Comparison of ENCODE assay signal across 1 cellular context in the genomic region with DNA sequence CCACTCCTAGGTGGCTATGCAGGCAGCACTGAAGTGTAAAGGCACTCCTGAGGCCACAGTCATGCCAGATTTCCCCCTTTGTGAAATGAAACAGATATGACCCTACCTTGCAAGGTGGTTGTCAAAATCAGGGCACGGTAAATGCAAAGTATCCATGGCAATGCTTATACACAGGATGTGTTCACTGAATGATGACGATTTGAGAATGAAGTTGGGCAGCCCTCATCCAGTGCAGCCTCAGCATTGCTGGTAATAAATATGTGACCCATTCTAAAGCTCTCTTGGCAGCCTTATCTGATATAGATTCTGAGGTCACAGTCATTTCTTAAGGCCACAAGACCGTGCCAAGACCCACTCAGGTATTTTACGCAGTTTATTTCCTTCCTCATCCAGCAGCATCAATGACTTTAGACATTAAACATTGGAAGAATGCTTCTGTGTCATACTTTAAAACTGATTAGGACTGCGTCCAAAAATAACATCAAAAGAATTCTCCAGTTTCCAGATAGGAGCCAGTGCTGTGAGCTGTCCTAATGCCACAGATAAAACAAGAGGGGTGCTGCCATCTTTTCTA.
TF ChIP-seq lines count a peak whose summit lies in the region.

No MANE protein-coding gene starts in this region.

TF ChIP-seq in HEK293, 187 proteins besides CTCF, POLR2A, EP300 and RAD21 (continued from another document):
- TF ChIP-seq, protein P1, sequence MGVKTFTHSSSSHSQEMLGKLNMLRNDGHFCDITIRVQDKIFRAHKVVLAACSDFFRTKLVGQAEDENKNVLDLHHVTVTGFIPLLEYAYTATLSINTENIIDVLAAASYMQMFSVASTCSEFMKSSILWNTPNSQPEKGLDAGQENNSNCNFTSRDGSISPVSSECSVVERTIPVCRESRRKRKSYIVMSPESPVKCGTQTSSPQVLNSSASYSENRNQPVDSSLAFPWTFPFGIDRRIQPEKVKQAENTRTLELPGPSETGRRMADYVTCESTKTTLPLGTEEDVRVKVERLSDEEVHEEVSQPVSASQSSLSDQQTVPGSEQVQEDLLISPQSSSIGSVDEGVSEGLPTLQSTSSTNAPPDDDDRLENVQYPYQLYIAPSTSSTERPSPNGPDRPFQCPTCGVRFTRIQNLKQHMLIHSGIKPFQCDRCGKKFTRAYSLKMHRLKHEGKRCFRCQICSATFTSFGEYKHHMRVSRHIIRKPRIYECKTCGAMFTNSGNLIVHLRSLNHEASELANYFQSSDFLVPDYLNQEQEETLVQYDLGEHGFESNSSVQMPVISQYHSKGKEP (tag by site-specific recombination; IDR thresholded peaks at IDR 0.05) = no peak
- no peak for TF ChIP-seq ZNF585B (tag by site-specific recombination; IDR thresholded peaks at IDR 0.05)
- TF ChIP-seq ZNF157 (tag by site-specific recombination; IDR thresholded peaks at IDR 0.05) = no peak
- no peak for TF ChIP-seq ZNF324 (tag by site-specific recombination; IDR thresholded peaks at IDR 0.05)
- TF ChIP-seq, protein P2, sequence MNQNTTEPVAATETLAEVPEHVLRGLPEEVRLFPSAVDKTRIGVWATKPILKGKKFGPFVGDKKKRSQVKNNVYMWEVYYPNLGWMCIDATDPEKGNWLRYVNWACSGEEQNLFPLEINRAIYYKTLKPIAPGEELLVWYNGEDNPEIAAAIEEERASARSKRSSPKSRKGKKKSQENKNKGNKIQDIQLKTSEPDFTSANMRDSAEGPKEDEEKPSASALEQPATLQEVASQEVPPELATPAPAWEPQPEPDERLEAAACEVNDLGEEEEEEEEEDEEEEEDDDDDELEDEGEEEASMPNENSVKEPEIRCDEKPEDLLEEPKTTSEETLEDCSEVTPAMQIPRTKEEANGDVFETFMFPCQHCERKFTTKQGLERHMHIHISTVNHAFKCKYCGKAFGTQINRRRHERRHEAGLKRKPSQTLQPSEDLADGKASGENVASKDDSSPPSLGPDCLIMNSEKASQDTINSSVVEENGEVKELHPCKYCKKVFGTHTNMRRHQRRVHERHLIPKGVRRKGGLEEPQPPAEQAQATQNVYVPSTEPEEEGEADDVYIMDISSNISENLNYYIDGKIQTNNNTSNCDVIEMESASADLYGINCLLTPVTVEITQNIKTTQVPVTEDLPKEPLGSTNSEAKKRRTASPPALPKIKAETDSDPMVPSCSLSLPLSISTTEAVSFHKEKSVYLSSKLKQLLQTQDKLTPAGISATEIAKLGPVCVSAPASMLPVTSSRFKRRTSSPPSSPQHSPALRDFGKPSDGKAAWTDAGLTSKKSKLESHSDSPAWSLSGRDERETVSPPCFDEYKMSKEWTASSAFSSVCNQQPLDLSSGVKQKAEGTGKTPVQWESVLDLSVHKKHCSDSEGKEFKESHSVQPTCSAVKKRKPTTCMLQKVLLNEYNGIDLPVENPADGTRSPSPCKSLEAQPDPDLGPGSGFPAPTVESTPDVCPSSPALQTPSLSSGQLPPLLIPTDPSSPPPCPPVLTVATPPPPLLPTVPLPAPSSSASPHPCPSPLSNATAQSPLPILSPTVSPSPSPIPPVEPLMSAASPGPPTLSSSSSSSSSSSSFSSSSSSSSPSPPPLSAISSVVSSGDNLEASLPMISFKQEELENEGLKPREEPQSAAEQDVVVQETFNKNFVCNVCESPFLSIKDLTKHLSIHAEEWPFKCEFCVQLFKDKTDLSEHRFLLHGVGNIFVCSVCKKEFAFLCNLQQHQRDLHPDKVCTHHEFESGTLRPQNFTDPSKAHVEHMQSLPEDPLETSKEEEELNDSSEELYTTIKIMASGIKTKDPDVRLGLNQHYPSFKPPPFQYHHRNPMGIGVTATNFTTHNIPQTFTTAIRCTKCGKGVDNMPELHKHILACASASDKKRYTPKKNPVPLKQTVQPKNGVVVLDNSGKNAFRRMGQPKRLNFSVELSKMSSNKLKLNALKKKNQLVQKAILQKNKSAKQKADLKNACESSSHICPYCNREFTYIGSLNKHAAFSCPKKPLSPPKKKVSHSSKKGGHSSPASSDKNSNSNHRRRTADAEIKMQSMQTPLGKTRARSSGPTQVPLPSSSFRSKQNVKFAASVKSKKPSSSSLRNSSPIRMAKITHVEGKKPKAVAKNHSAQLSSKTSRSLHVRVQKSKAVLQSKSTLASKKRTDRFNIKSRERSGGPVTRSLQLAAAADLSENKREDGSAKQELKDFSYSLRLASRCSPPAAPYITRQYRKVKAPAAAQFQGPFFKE (tag by site-specific recombination; IDR thresholded peaks at IDR 0.05; ENCODE audit: borderline replicate concordance) = no peak
- TF ChIP-seq, protein P3, sequence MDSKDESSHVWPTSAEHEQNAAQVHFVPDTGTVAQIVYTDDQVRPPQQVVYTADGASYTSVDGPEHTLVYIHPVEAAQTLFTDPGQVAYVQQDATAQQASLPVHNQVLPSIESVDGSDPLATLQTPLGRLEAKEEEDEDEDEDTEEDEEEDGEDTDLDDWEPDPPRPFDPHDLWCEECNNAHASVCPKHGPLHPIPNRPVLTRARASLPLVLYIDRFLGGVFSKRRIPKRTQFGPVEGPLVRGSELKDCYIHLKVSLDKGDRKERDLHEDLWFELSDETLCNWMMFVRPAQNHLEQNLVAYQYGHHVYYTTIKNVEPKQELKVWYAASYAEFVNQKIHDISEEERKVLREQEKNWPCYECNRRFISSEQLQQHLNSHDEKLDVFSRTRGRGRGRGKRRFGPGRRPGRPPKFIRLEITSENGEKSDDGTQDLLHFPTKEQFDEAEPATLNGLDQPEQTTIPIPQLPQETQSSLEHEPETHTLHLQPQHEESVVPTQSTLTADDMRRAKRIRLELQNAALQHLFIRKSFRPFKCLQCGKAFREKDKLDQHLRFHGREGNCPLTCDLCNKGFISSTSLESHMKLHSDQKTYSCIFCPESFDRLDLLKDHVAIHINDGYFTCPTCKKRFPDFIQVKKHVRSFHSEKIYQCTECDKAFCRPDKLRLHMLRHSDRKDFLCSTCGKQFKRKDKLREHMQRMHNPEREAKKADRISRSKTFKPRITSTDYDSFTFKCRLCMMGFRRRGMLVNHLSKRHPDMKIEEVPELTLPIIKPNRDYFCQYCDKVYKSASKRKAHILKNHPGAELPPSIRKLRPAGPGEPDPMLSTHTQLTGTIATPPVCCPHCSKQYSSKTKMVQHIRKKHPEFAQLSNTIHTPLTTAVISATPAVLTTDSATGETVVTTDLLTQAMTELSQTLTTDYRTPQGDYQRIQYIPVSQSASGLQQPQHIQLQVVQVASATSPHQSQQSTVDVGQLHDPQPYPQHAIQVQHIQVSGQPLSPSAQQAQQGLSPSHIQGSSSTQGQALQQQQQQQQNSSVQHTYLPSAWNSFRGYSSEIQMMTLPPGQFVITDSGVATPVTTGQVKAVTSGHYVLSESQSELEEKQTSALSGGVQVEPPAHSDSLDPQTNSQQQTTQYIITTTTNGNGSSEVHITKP (tag by site-specific recombination; IDR thresholded peaks at IDR 0.05) = 0 out of 2 replicates have a peak, but pooled peaks have one; percentile 31
- TF ChIP-seq ZNF174 (tag by site-specific recombination; IDR thresholded peaks at IDR 0.05) = no peak
